10 cellular contexts compared by ENCODE assay signal in genomic region chr17:58121925-58122324, GRCh38. TPM values are rescaled to one million over a fixed set of nuclear protein-coding genes. Genes with fewer than 3 reads are reported as not detected.
DNase-seq lines count a peak whose midpoint lies in the region; ATAC-seq and TF ChIP-seq lines count a peak whose summit lies in the region.
"Had no signal": no experiment of that assay in that cellular context is flagged by ENCODE, and none has a peak within 500 bp of the region (broad histone marks: within the 10 kb centered on the region; RNA-seq: fewer than 3 reads in every experiment).

No MANE protein-coding gene starts in this region.

- no peaks in the 10 kb centered on the region for H3K9me3 Mint-ChIP-seq in activated T-helper 1 cell treated with anti-CD3 and anti-CD28 coated beads, Interleukin-12 subunit alpha, Interleukin-12 subunit beta, Interleukin-2, Interleukin-4 antibody, amounts not matched to agents 30 ng/mL and 10 ng/mL and 1 ng/mL, durations not matched to agents 14 hours and 24 hours and 36 hours
- H3K9me3 Mint-ChIP-seq in stimulated activated memory B cell treated with anti-CD40 and anti-IgM and Interleukin-4, amounts not matched to agents 10 μg/mL and 1 μg/mL and 100 μg/mL, for 72 hours = no peaks in the 10 kb centered on the region
- H3K9me3 Mint-ChIP-seq: dendritic cell treated with granulocyte-macrophage colony-stimulating factor and Interleukin-4, amounts not matched to agents 40 ng/mL and 50 ng/mL, for 4 days had no signal

- H3K27me3 ChIP-seq in kidney epithelial cell (ENCODE audit: control insufficient read depth, insufficient read depth, low read length) = no peaks in the 10 kb centered on the region

- no peak overlapping the region for H3K4me3 Mint-ChIP-seq in activated T-helper 1 cell treated with anti-CD3 and anti-CD28 coated beads, Interleukin-12 subunit alpha, Interleukin-12 subunit beta, Interleukin-2, Interleukin-4 antibody, amounts not matched to agents 30 ng/mL and 10 ng/mL and 1 ng/mL, durations not matched to agents 14 hours and 24 hours and 36 hours
- H3K4me3 Mint-ChIP-seq in stimulated activated memory B cell treated with anti-CD40 and anti-IgM and Interleukin-4, amounts not matched to agents 10 μg/mL and 1 μg/mL and 100 μg/mL, for 72 hours = no peak overlapping the region
- H3K4me3 Mint-ChIP-seq: dendritic cell treated with granulocyte-macrophage colony-stimulating factor and Interleukin-4, amounts not matched to agents 40 ng/mL and 50 ng/mL, for 4 days had no signal

- no peaks in the 10 kb centered on the region for H3K36me3 ChIP-seq in kidney epithelial cell (ENCODE audit: control insufficient read depth, insufficient read depth, low read length)
- H3K36me3 ChIP-seq: HAP-1 had no signal

- H3K4me1 Mint-ChIP-seq in activated T-helper 1 cell treated with anti-CD3 and anti-CD28 coated beads, Interleukin-12 subunit alpha, Interleukin-12 subunit beta, Interleukin-2, Interleukin-4 antibody, amounts not matched to agents 30 ng/mL and 10 ng/mL and 1 ng/mL, durations not matched to agents 14 hours and 24 hours and 36 hours (ENCODE audit: low read depth) = no peaks in the 10 kb centered on the region
- H3K4me1 Mint-ChIP-seq in stimulated activated memory B cell treated with anti-CD40 and anti-IgM and Interleukin-4, amounts not matched to agents 10 μg/mL and 1 μg/mL and 100 μg/mL, for 72 hours = no peaks in the 10 kb centered on the region

- H3K27me3 Mint-ChIP-seq in activated T-helper 1 cell treated with anti-CD3 and anti-CD28 coated beads, Interleukin-12 subunit alpha, Interleukin-12 subunit beta, Interleukin-2, Interleukin-4 antibody, amounts not matched to agents 30 ng/mL and 10 ng/mL and 1 ng/mL, durations not matched to agents 14 hours and 24 hours and 36 hours (ENCODE audit: insufficient read depth) = peaks cover 13% of the 10 kb centered on the region
- H3K27me3 Mint-ChIP-seq in stimulated activated memory B cell treated with anti-CD40 and anti-IgM and Interleukin-4, amounts not matched to agents 10 μg/mL and 1 μg/mL and 100 μg/mL, for 72 hours = peaks cover 38% of the 10 kb centered on the region

- intact Hi-C loops in activated T-helper 1 cell treated with anti-CD3 and anti-CD28 coated beads, Interleukin-12 subunit alpha, Interleukin-12 subunit beta, Interleukin-2, Interleukin-4 antibody, amounts not matched to agents 30 ng/mL and 10 ng/mL and 1 ng/mL, durations not matched to agents 14 hours and 24 hours and 36 hours (cut with micrococcal nuclease) = loop anchor here (1.0 kb wide), 1 partner anchor 50 kb away; no protein-coding TSS in a partner anchor

- H3K36me3 Mint-ChIP-seq in activated T-helper 1 cell treated with anti-CD3 and anti-CD28 coated beads, Interleukin-12 subunit alpha, Interleukin-12 subunit beta, Interleukin-2, Interleukin-4 antibody, amounts not matched to agents 30 ng/mL and 10 ng/mL and 1 ng/mL, durations not matched to agents 14 hours and 24 hours and 36 hours (ENCODE audit: low read depth) = no peaks in the 10 kb centered on the region
- H3K36me3 Mint-ChIP-seq in stimulated activated memory B cell treated with anti-CD40 and anti-IgM and Interleukin-4, amounts not matched to agents 10 μg/mL and 1 μg/mL and 100 μg/mL, for 72 hours = no peaks in the 10 kb centered on the region

- TF ChIP-seq CTCF in kidney epithelial cell (IDR thresholded peaks at IDR 0.05; ENCODE audit: insufficient read depth, low read length, poor library complexity, severe bottlenecking) = peak; percentile 37

- ATAC-seq in stimulated activated memory B cell treated with anti-CD40 and anti-IgM and Interleukin-4, amounts not matched to agents 10 μg/mL and 1 μg/mL and 100 μg/mL, for 72 hours = no peak
- no peak for ATAC-seq in GM18858 (IDR thresholded peaks at IDR 0.05; ENCODE audit: unreplicated experiment)
- ATAC-seq in HG02588 (IDR thresholded peaks at IDR 0.05; ENCODE audit: unreplicated experiment) = no peak

- peak; percentile 20 for DNase-seq in stimulated activated CD4-positive, alpha-beta T cell treated with anti-CD3 and anti-CD28 coated beads, Interleukin-4, amount 100 ng/mL, for 24 hours
- no peak for DNase-seq in stimulated activated CD4-positive, alpha-beta T cell treated with anti-CD3 and anti-CD28 coated beads, Interleukin-12 subunit alpha, Interleukin-12 subunit beta, amount 100 ng/mL, for 4 hours
- DNase-seq in NCI-H146 treated with DMSO at 0.1 percent for 48 hours (lab: John Stamatoyannopoulos, UW; ENCODE audit: unreplicated experiment) (peak; percentile 24), kidney epithelial cell (ENCODE audit: low read depth) (no peak)
- peak; percentile 29 for DNase-seq in activated T-helper 1 cell treated with anti-CD3 and anti-CD28 coated beads, Interleukin-12 subunit alpha, Interleukin-12 subunit beta, Interleukin-2, Interleukin-4 antibody, amounts not matched to agents 30 ng/mL and 10 ng/mL and 1 ng/mL, durations not matched to agents 14 hours and 24 hours and 36 hours (ENCODE audit: low spot score)

- no peak overlapping the region for H3K27ac Mint-ChIP-seq in activated T-helper 1 cell treated with anti-CD3 and anti-CD28 coated beads, Interleukin-12 subunit alpha, Interleukin-12 subunit beta, Interleukin-2, Interleukin-4 antibody, amounts not matched to agents 30 ng/mL and 10 ng/mL and 1 ng/mL, durations not matched to agents 14 hours and 24 hours and 36 hours
- no peak overlapping the region for H3K27ac Mint-ChIP-seq in stimulated activated memory B cell treated with anti-CD40 and anti-IgM and Interleukin-4, amounts not matched to agents 10 μg/mL and 1 μg/mL and 100 μg/mL, for 72 hours
- H3K27ac Mint-ChIP-seq: dendritic cell treated with granulocyte-macrophage colony-stimulating factor and Interleukin-4, amounts not matched to agents 40 ng/mL and 50 ng/mL, for 4 days had no signal

- H3K4me3 ChIP-seq in kidney epithelial cell (ENCODE audit: low read depth, low read length) = no peak overlapping the region
- H3K4me3 ChIP-seq: HAP-1 had no signal

RNA-seq across cellular contexts. Expression of gene OR4D1, which starts 26.3 kb away (rescaled TPM):
- 0.10 and 0.26 TPM in 2 replicates for total RNA-seq in activated T-helper 1 cell treated with anti-CD3 and anti-CD28 coated beads, Interleukin-12 subunit alpha, Interleukin-12 subunit beta, Interleukin-2, Interleukin-4 antibody, amounts not matched to agents 30 ng/mL and 10 ng/mL and 1 ng/mL, durations not matched to agents 14 hours and 24 hours and 36 hours
- not detected in 2 replicates for total RNA-seq in kidney epithelial cell

RNA-seq across cellular contexts. Expression of gene DYNLL2, which starts 38.7 kb away (rescaled TPM):
- 35.8 and 37.6 TPM in 2 replicates for total RNA-seq in activated T-helper 1 cell treated with anti-CD3 and anti-CD28 coated beads, Interleukin-12 subunit alpha, Interleukin-12 subunit beta, Interleukin-2, Interleukin-4 antibody, amounts not matched to agents 30 ng/mL and 10 ng/mL and 1 ng/mL, durations not matched to agents 14 hours and 24 hours and 36 hours
- 16.3 and 18.3 TPM in 2 replicates for total RNA-seq in kidney epithelial cell

RNA-seq across cellular contexts. Expression of gene OR4D2, which starts 44.9 kb away (rescaled TPM):
- not detected in 2 replicates for total RNA-seq in activated T-helper 1 cell treated with anti-CD3 and anti-CD28 coated beads, Interleukin-12 subunit alpha, Interleukin-12 subunit beta, Interleukin-2, Interleukin-4 antibody, amounts not matched to agents 30 ng/mL and 10 ng/mL and 1 ng/mL, durations not matched to agents 14 hours and 24 hours and 36 hours
- not detected in 2 replicates for total RNA-seq in kidney epithelial cell

Comparison
In these comparisons a context has a peak if more than half of its experiments do, and no peak if none do; other contexts are left out.
1. DNase-seq: peak in stimulated activated CD4-positive, alpha-beta T cell treated with anti-CD3 and anti-CD28 coated beads, Interleukin-4, amount 100 ng/mL, for 24 hours (single experiment), NCI-H146 treated with DMSO at 0.1 percent for 48 hours (single experiment) and activated T-helper 1 cell treated with anti-CD3 and anti-CD28 coated beads, Interleukin-12 subunit alpha, Interleukin-12 subunit beta, Interleukin-2, Interleukin-4 antibody, amounts not matched to agents 30 ng/mL and 10 ng/mL and 1 ng/mL, durations not matched to agents 14 hours and 24 hours and 36 hours (single experiment); none in stimulated activated CD4-positive, alpha-beta T cell treated with anti-CD3 and anti-CD28 coated beads, Interleukin-12 subunit alpha, Interleukin-12 subunit beta, amount 100 ng/mL, for 4 hours (single experiment) and kidney epithelial cell (single experiment).